In genomic region chr5:78610633-78611032, GRCh38 we compare ENCODE assay signal across 18 cellular contexts. TPM values are rescaled to one million over a fixed set of nuclear protein-coding genes. Genes with fewer than 3 reads are reported as not detected.
DNase-seq lines count a peak whose midpoint lies in the region; ATAC-seq, FAIRE-seq and TF ChIP-seq lines count a peak whose summit lies in the region.
"Had no signal": no experiment of that assay in that cellular context is flagged by ENCODE, and none has a peak within 500 bp of the region (broad histone marks: within the 10 kb centered on the region; RNA-seq: fewer than 3 reads in every experiment).

No MANE protein-coding gene starts in this region.

- H3K4me2 ChIP-seq in A549, result peak overlapping the region; percentile 32; the same call in 2 of the 3 replicates
- no peak overlapping the region for H3K4me2 ChIP-seq in OCI-LY7 (ENCODE audit: low read length)

- WGBS in A549 (ENCODE audit: missing lambda C conversion rate), result 81% methylated on average over 3 of the region's 3 CpGs
- WGBS in gastroesophageal sphincter (ENCODE audit: low coverage in 1 of 2), 2 donors, result 58 to 59% methylated on average over 3 of the region's 3 CpGs

- TF ChIP-seq POLR2A in A549 (IDR thresholded peaks at IDR 0.05; ENCODE audit: low read length) (no peak), gastroesophageal sphincter (IDR thresholded peaks at IDR 0.05) (no peak)

- TF ChIP-seq RAD21 in A549 (conservative IDR thresholded peaks at IDR 0.05 in 1 of 2, IDR thresholded peaks at IDR 0.05 in 1 of 2), result no peak

- H3K4me1 ChIP-seq in A549, result peaks cover 73% of the 10 kb centered on the region
- H3K4me1 ChIP-seq in gastroesophageal sphincter, result peaks cover 11 to 59% (median 22%) of the 10 kb centered on the region in 3 donors
- no peaks in the 10 kb centered on the region for H3K4me1 ChIP-seq in OCI-LY7 (ENCODE audit: insufficient read depth, low read length, poor library complexity, severe bottlenecking)

- H4K20me1 ChIP-seq in OCI-LY7 (ENCODE audit: insufficient read depth, low read length), result no peaks in the 10 kb centered on the region

- H3K27ac Mint-ChIP-seq in osteocyte (ENCODE audit: unreplicated experiment) (peak overlapping the region; percentile 1), endothelial cell (ENCODE audit: unreplicated experiment) (no peak overlapping the region)
- H3K27ac Mint-ChIP-seq: activated T-cell treated with anti-CD3 and anti-CD28 coated beads, Interleukin-2, amount 50 U/mL, for 24 hours had no signal

- TF ChIP-seq CTCF in A549 (IDR thresholded peaks at IDR 0.05), result no peak
- no peak for TF ChIP-seq CTCF in gastroesophageal sphincter (IDR thresholded peaks at IDR 0.05)
- no peak for TF ChIP-seq CTCF in osteocyte (IDR thresholded peaks at IDR 0.05)
- TF ChIP-seq CTCF in OCI-LY7 (conservative IDR thresholded peaks at IDR 0.05; ENCODE audit: low read length), result no peak
- no peak for TF ChIP-seq CTCF in endothelial cell (IDR thresholded peaks at IDR 0.05; ENCODE audit: unreplicated experiment)

- H3K27me3 ChIP-seq in gastroesophageal sphincter, result no peaks in the 10 kb centered on the region
- H3K27me3 ChIP-seq: foreskin keratinocyte had no signal

- no peaks in the 10 kb centered on the region for H3K9me3 Mint-ChIP-seq in osteocyte (ENCODE audit: unreplicated experiment)
- no peaks in the 10 kb centered on the region for H3K9me3 Mint-ChIP-seq in endothelial cell (ENCODE audit: unreplicated experiment)
- H3K9me3 Mint-ChIP-seq: activated T-cell treated with anti-CD3 and anti-CD28 coated beads, Interleukin-2, amount 50 U/mL, for 24 hours; naive thymus-derived CD8-positive, alpha-beta T cell had no signal

- no peaks in the 10 kb centered on the region for H3K79me2 ChIP-seq in OCI-LY7 (ENCODE audit: insufficient read depth, low read depth, low read length)

- H3K27ac ChIP-seq in A549 (peak overlapping the region; percentile 32 to 72), gastroesophageal sphincter (peak overlapping the region; percentile 61 to 84 (median 76)), OCI-LY7 (ENCODE audit: low read depth, low read length, poor library complexity, severe bottlenecking) (no peak overlapping the region)
- H3K27ac ChIP-seq: foreskin keratinocyte had no signal

- POLR2A ChIA-PET in A549 (lab: Yijun Ruan, JAX) (no interaction called here), OCI-LY7 (lab: Charles Lee) (no interaction called here)

- peak; percentile 20 to 24; a peak in 4 of 6 replicates for ATAC-seq in A549
- ATAC-seq in gastroesophageal sphincter, result no peak
- ATAC-seq in HG02884 (IDR thresholded peaks at IDR 0.05; ENCODE audit: unreplicated experiment), result no peak
- ATAC-seq: foreskin keratinocyte; naive thymus-derived CD8-positive, alpha-beta T cell had no signal

- BruUV-seq in OCI-LY7 (replicated peaks; lab: Mats Ljungman, UMichigan), result no TSS peak

- H3K27me3 Mint-ChIP-seq in osteocyte (ENCODE audit: unreplicated experiment) (no peaks in the 10 kb centered on the region), endothelial cell (ENCODE audit: unreplicated experiment) (peaks cover 6% of the 10 kb centered on the region)

- H2AFZ ChIP-seq in OCI-LY7 (ENCODE audit: low read length), result no peak overlapping the region

- H3K36me3 Mint-ChIP-seq in osteocyte (ENCODE audit: unreplicated experiment) (peaks cover 38% of the 10 kb centered on the region), endothelial cell (ENCODE audit: low read depth, unreplicated experiment) (peaks cover 8% of the 10 kb centered on the region)
- H3K36me3 Mint-ChIP-seq: naive thymus-derived CD8-positive, alpha-beta T cell had no signal

- H3K4me1 Mint-ChIP-seq in osteocyte (ENCODE audit: unreplicated experiment) (peaks cover 37% of the 10 kb centered on the region), endothelial cell (ENCODE audit: unreplicated experiment) (peaks cover 7% of the 10 kb centered on the region)
- H3K4me1 Mint-ChIP-seq: naive thymus-derived CD8-positive, alpha-beta T cell had no signal

- CTCF ChIA-PET in A549 (lab: Yijun Ruan, JAX) (interaction anchor here (1.2 to 1.4 kb wide), 2 partner anchors 25 to 143 kb away, joined by 4 to 5 read pairs; no protein-coding TSS in a partner anchor), OCI-LY7 (lab: Charles Lee; ENCODE audit: unreplicated experiment) (interaction anchor here (1.0 kb wide), 1 partner anchor 213 kb away, joined by 5 read pairs; no protein-coding TSS in a partner anchor)

- no peak for DNase-seq in A549 (ENCODE audit: low read depth in 1 of 2, low spot score in 1 of 2)
- DNase-seq in RCC 7860 (ENCODE audit: low spot score), result peak; percentile 48
- no peak for DNase-seq in osteocyte (ENCODE audit: extremely low spot score, unreplicated experiment)
- DNase-seq in OCI-LY7 (ENCODE audit: low spot score), result no peak
- DNase-seq in endothelial cell (ENCODE audit: low spot score), result no peak
- no peak for DNase-seq in stimulated activated naive CD4-positive, alpha-beta T cell (lab: John Stamatoyannopoulos, UW)
- DNase-seq: activated CD4-positive, CD25-positive, alpha-beta regulatory T cell treated with anti-CD3 and anti-CD28 coated beads, Interleukin-2, amount 50 U/mL, for 72 hours; activated T-cell treated with anti-CD3 and anti-CD28 coated beads, Interleukin-2, amount 50 U/mL, for 24 hours; amniotic stem cell; Calu3; foreskin keratinocyte; naive thymus-derived CD8-positive, alpha-beta T cell; NCI-H1105; NCI-H345; OCI-M1 had no signal

- H3K36me3 ChIP-seq in gastroesophageal sphincter, result no peaks in the 10 kb centered on the region
- peaks cover 20% of the 10 kb centered on the region for H3K36me3 ChIP-seq in OCI-LY7 (ENCODE audit: insufficient read depth, low read length)

- no peaks in the 10 kb centered on the region for H3K9me2 ChIP-seq in OCI-LY7 (ENCODE audit: insufficient read depth, low read length)

- TF ChIP-seq EP300 in A549 (IDR thresholded peaks at IDR 0.05) (no peak), gastroesophageal sphincter (IDR thresholded peaks at IDR 0.05) (no peak)

- no peak for FAIRE-seq in A549 (lab: Jason Lieb, UNC)
- no peak for FAIRE-seq in RCC 7860 (lab: Jason Lieb, UNC)
- FAIRE-seq: keratinocyte had no signal

- H3K4me3 Mint-ChIP-seq in osteocyte (ENCODE audit: unreplicated experiment) (no peak overlapping the region), endothelial cell (ENCODE audit: unreplicated experiment) (no peak overlapping the region)
- H3K4me3 Mint-ChIP-seq: activated T-cell treated with anti-CD3 and anti-CD28 coated beads, Interleukin-2, amount 50 U/mL, for 24 hours; naive thymus-derived CD8-positive, alpha-beta T cell had no signal

- H3K9me3 ChIP-seq in A549 (no peaks in the 10 kb centered on the region), gastroesophageal sphincter (no peaks in the 10 kb centered on the region), OCI-LY7 (ENCODE audit: low read length) (no peaks in the 10 kb centered on the region)

- intact Hi-C loops in OCI-LY7 (cut with micrococcal nuclease; ENCODE audit: unreplicated experiment), result no loop called here

- H3K4me3 ChIP-seq in A549 (no peak overlapping the region), gastroesophageal sphincter (no peak overlapping the region), OCI-LY7 (ENCODE audit: low read depth, low read length, poor library complexity, severe bottlenecking) (no peak overlapping the region)

TF ChIP-seq in A549, 52 proteins besides CTCF, POLR2A, EP300 and RAD21 (continues in another document):
- TF ChIP-seq FOSL2 (IDR thresholded peaks at IDR 0.05) (no peak), FOSL2 (CRISPR knock-in tag; IDR thresholded peaks at IDR 0.05) (no peak), NFE2L2 (conservative IDR thresholded peaks at IDR 0.05; ENCODE audit: low read length) (no peak), RARB (CRISPR knock-in tag; IDR thresholded peaks at IDR 0.05) (no peak), NPAS2 (CRISPR knock-in tag; IDR thresholded peaks at IDR 0.05; ENCODE audit: borderline replicate concordance) (no peak), TFCP2L1 (CRISPR knock-in tag; IDR thresholded peaks at IDR 0.05) (no peak), FOSB (CRISPR knock-in tag; IDR thresholded peaks at IDR 0.05) (no peak), TP53 (CRISPR knock-in tag; IDR thresholded peaks at IDR 0.05) (no peak), CHD4 (IDR thresholded peaks at IDR 0.05; ENCODE audit: borderline replicate concordance) (no peak), REST (IDR thresholded peaks at IDR 0.05) (no peak), ESRRA (IDR thresholded peaks at IDR 0.05; ENCODE audit: borderline replicate concordance, low read length) (no peak), MAFK (IDR thresholded peaks at IDR 0.05; ENCODE audit: partially characterized antibody) (no peak)

RNA-seq across cellular contexts. Expression of gene LHFPL2, which starts 37.9 kb away (rescaled TPM):
- polyA plus RNA-seq in A549 (2011; rRNA removed) (24.9 and 32.2 TPM in 2 replicates), A549 (2017; fragmentation: RNase III; extraction: RNeasy Plus Mini Kit Qiagen cat#74134 plus additional on column Dnase treatment) (33.4 to 44.3 TPM (median 41.7 TPM) in 3 replicates)
- 9.8 and 16.2 TPM in 2 replicates for polyA plus RNA-seq in A549 (2012; cell fraction: cytosol; rRNA removed)
- 17.8 and 26.0 TPM in 2 replicates for polyA plus RNA-seq in A549 (2012; cell fraction: nucleus; rRNA removed)
- 36.3 and 39.2 TPM in 2 replicates for polyA minus RNA-seq in A549 (2011; rRNA and poly(A)+ RNA removed)
- total RNA-seq in gastroesophageal sphincter (10 to 100 TPM; 14.9 to 44.2 (median 39.3) TPM), osteocyte (110 and 113 TPM in 2 replicates), OCI-LY7 (2022) (23.5 and 24.0 TPM in 2 replicates), endothelial cell (ENCODE audit: unreplicated experiment) (47.6 TPM)
- 8.4 and 12.2 TPM in 2 replicates for total RNA-seq in OCI-LY7 (2014; rRNA removed; shearing (Covaris generic))

Comparison
In these comparisons a context has a peak if more than half of its experiments do, and no peak if none do; other contexts are left out.
1. ATAC-seq: peak in A549 (2 of 2); none in gastroesophageal sphincter (single experiment) and HG02884 (single experiment).